Comparison of ENCODE assay signal across 9 cellular contexts in genomic region chr12:117968826-117969659, GRCh38. TPM values are rescaled to one million over a fixed set of nuclear protein-coding genes. Genes with fewer than 3 reads are reported as not detected.
DNase-seq lines count a peak whose midpoint lies in the region; ATAC-seq, FAIRE-seq and TF ChIP-seq lines count a peak whose summit lies in the region.
"Had no signal": no experiment of that assay in that cellular context is flagged by ENCODE, and none has a peak within 500 bp of the region (broad histone marks: within the 10 kb centered on the region; RNA-seq: fewer than 3 reads in every experiment).

TSS of gene KSR2 (minus strand) at chr12:117968990. CDS start at chr12:117968255, 735 bp downstream.

- peak within 1 kb of the TSS; percentile 75 for H3K4me3 Mint-ChIP-seq in osteocyte (ENCODE audit: unreplicated experiment)

- DNase-seq in Right ventricle myocardium superior (no peak), cardiac septum (ENCODE audit: low spot score) (no peak), NCI-H510A (lab: John Stamatoyannopoulos, UW) (peak; percentile 99), activated T-cell treated with anti-CD3 and anti-CD28 coated beads for 4 hours (peak; percentile 28), fibroblast of gingiva (ENCODE audit: low read depth) (peak; percentile 5), osteocyte (ENCODE audit: extremely low spot score, unreplicated experiment) (no peak), urothelium cell line (ENCODE audit: low spot score) (peak; percentile 92)
- DNase-seq: DND-41 had no signal

- no peaks in the 10 kb centered on the region for H3K36me3 Mint-ChIP-seq in osteocyte (ENCODE audit: unreplicated experiment)

- H3K27me3 Mint-ChIP-seq in osteocyte (ENCODE audit: unreplicated experiment), result peaks cover 45% of the 10 kb centered on the region

- no peak for FAIRE-seq in urothelium cell line (lab: Jason Lieb, UNC)

- H3K9me3 Mint-ChIP-seq in osteocyte (ENCODE audit: unreplicated experiment), result peaks cover 4% of the 10 kb centered on the region

- ATAC-seq in Right ventricle myocardium superior (ENCODE audit: poor library complexity) (peak; percentile 25), HG03103 (IDR thresholded peaks at IDR 0.05; ENCODE audit: low read depth, unreplicated experiment) (peak; percentile 82)

- no peak for TF ChIP-seq CTCF in osteocyte (IDR thresholded peaks at IDR 0.05)

- peaks cover 10% of the 10 kb centered on the region for H3K4me1 Mint-ChIP-seq in osteocyte (ENCODE audit: unreplicated experiment)

- no peak within 1 kb of the TSS for H3K27ac Mint-ChIP-seq in osteocyte (ENCODE audit: unreplicated experiment)

- intact Hi-C loops in Right ventricle myocardium superior (cut with DNase I), result no loop called here
- intact Hi-C loops in cardiac septum (cut with DNase I), result no loop called here

RNA-seq across cellular contexts. Expression of gene KSR2, which starts in this region (rescaled TPM):
- total RNA-seq in Right ventricle myocardium superior (not detected), cardiac septum (not detected), osteocyte (not detected in 2 replicates)

Comparison
In these comparisons a context has a peak if more than half of its experiments do, and no peak if none do; other contexts are left out.
1. Peak in ATAC-seq in Right ventricle myocardium superior; RNA of the gene not detected or under 1 TPM.
2. DNase-seq: peak in NCI-H510A (single experiment), activated T-cell treated with anti-CD3 and anti-CD28 coated beads for 4 hours (single experiment), fibroblast of gingiva (single experiment) and urothelium cell line (single experiment); none in Right ventricle myocardium superior (single experiment), cardiac septum (single experiment) and osteocyte (single experiment).